ENCODE assay signal across 1 cellular context in the genomic region with DNA sequence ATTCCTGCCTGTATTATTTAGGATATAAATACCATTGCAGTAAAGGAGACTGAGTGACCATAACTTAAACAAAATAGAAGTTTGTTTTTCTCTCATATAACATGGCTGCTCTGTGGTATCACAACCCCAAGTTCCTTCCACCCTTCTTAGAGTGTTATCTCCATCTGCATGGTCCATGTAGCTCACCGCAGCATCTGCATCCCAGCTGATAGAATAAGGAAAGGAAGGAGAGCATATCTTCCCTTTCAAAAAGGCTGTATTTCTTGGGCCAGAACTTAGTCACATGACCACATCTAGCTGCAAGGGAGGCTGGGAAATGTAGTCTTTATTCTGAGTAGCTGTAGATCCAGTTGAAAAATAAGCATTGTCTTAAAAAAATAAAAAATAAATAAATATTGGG.
TF ChIP-seq lines count a peak whose summit lies in the region.

No MANE protein-coding gene starts in this region.

TF ChIP-seq in endothelial cell of umbilical vein, 7 proteins besides CTCF, POLR2A, EP300 and RAD21 (continued from another document):
- no peak for TF ChIP-seq MAX (IDR thresholded peaks at IDR 0.05; ENCODE audit: insufficient read depth, insufficient read length)
